12 cellular contexts compared by ENCODE assay signal in the genomic region with DNA sequence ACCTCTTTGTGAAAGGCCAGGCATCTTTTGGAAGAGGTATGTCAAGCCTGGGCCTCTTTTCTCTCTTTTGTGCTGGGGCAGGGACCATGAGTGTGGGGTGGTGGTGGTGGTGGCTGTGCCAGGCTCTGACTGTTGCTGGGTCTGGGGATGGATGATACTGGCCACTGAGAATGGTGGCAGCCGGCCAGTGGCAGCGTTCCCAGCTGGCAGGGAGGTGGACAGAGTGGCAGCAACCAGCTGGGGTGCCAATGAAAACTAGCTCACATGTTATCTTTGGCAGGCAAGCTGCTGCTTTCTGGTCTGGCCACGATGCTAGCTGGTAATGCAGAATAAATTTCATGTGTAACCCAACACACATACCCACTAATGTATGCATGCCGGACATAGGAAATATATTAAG.
DNase-seq lines count a peak whose midpoint lies in the region; ATAC-seq and TF ChIP-seq lines count a peak whose summit lies in the region.
"Had no signal": no experiment of that assay in that cellular context is flagged by ENCODE, and none has a peak within 500 bp of the region (broad histone marks: within the 10 kb centered on the region; RNA-seq: fewer than 3 reads in every experiment).

No MANE protein-coding gene starts in this region.

- TF ChIP-seq CTCF in chondrocyte (IDR thresholded peaks at IDR 0.05) = no peak
- no peak for TF ChIP-seq CTCF in thoracic aorta (IDR thresholded peaks at IDR 0.05)

- H3K27me3 ChIP-seq in thoracic aorta (replicated peaks; ENCODE audit: insufficient read depth) (no peaks in the 10 kb centered on the region), mesenchymal stem cell (ENCODE audit: control insufficient read depth in 1 of 2, insufficient read depth in 1 of 2, low read length in 2 of 2) (peaks cover 0 to 3% of the 10 kb centered on the region in 2 experiments)

- H3K79me1 ChIP-seq in mesenchymal stem cell (replicated peaks; ENCODE audit: low read length, poor library complexity, severe bottlenecking) = no peaks in the 10 kb centered on the region

- no peak overlapping the region for H4K91ac ChIP-seq in mesenchymal stem cell (ENCODE audit: low read length)

- no peaks in the 10 kb centered on the region for H3K9me3 Mint-ChIP-seq in chondrocyte (ENCODE audit: low read depth)
- H3K9me3 Mint-ChIP-seq: CD8-positive, alpha-beta memory T cell had no signal

- H3K9ac ChIP-seq in mesenchymal stem cell (ENCODE audit: low read length) = no peak overlapping the region

- H2AFZ ChIP-seq in mesenchymal stem cell (ENCODE audit: low read depth, low read length) = no peak overlapping the region

- H3K4me1 ChIP-seq in thoracic aorta (ENCODE audit: control insufficient read depth in 1 of 2, low read depth in 2 of 2) (peaks cover 4 to 30% of the 10 kb centered on the region in 2 donors), mesenchymal stem cell (ENCODE audit: control insufficient read depth, insufficient read depth, low read depth, low read length) (no peaks in the 10 kb centered on the region)

- peaks cover 27% of the 10 kb centered on the region for H3K27me3 Mint-ChIP-seq in chondrocyte (ENCODE audit: low read depth)

- H3K4me3 ChIP-seq in thoracic aorta (no peak overlapping the region), mesenchymal stem cell (ENCODE audit: insufficient read depth in 1 of 2, low read depth in 1 of 2, low read length in 2 of 2) (no peak overlapping the region)
- H3K4me3 ChIP-seq: smooth muscle cell had no signal

- H3K36me3 ChIP-seq in thoracic aorta (no peaks in the 10 kb centered on the region), mesenchymal stem cell (ENCODE audit: control insufficient read depth in 1 of 2, insufficient read depth in 2 of 2, low read depth in 1 of 2, low read length in 2 of 2) (no peaks in the 10 kb centered on the region)

- H3K14ac ChIP-seq in mesenchymal stem cell (ENCODE audit: low read length in 2 of 2) = peak overlapping the region in 1 of 2 experiments; percentile 22

- ATAC-seq in thoracic aorta (ENCODE audit: insufficient number of reproducible peaks, low FRiP score, low read depth) (peak; percentile 65), HG02973 (IDR thresholded peaks at IDR 0.05; ENCODE audit: unreplicated experiment) (no peak), HG03095 (IDR thresholded peaks at IDR 0.05; ENCODE audit: unreplicated experiment) (no peak)

- no peaks in the 10 kb centered on the region for H3K9me3 ChIP-seq in thoracic aorta
- H3K9me3 ChIP-seq in mesenchymal stem cell (ENCODE audit: control insufficient read depth, low read length) = no peaks in the 10 kb centered on the region

- H3K27ac Mint-ChIP-seq in chondrocyte (ENCODE audit: unreplicated experiment) = peak overlapping the region; percentile 24
- H3K27ac Mint-ChIP-seq: CD8-positive, alpha-beta memory T cell had no signal

- no peak overlapping the region for H2BK15ac ChIP-seq in mesenchymal stem cell (ENCODE audit: low read depth, poor library complexity, severe bottlenecking)

- no peak overlapping the region for H4K8ac ChIP-seq in mesenchymal stem cell (ENCODE audit: low read length)

- no peak overlapping the region for H3K18ac ChIP-seq in mesenchymal stem cell (ENCODE audit: low read depth in 1 of 2, low read length in 2 of 2)

- no peak overlapping the region for H2BK5ac ChIP-seq in mesenchymal stem cell (ENCODE audit: low read depth, low read length, poor library complexity, severe bottlenecking)

- DNase-seq in NCI-H2196 (lab: John Stamatoyannopoulos, UW; ENCODE audit: unreplicated experiment) (peak; percentile 82), chondrocyte (ENCODE audit: low spot score) (no peak), kidney glomerular epithelial cell (lab: John Stamatoyannopoulos, UW) (peak; percentile 16), thoracic aorta (ENCODE audit: low spot score) (peak; percentile 65), mesenchymal stem cell (no peak)
- DNase-seq: activated CD4-positive, alpha-beta T cell treated with anti-CD3 and anti-CD28 coated beads for 48 hours; activated gamma-delta T cell; CD8-positive, alpha-beta memory T cell; NCI-H524 had no signal

- H3K27ac ChIP-seq in thoracic aorta = no peak overlapping the region
- H3K27ac ChIP-seq in mesenchymal stem cell (ENCODE audit: low read length, poor library complexity, severe bottlenecking) = no peak overlapping the region

- no peak overlapping the region for H3K23ac ChIP-seq in mesenchymal stem cell (ENCODE audit: low read length in 2 of 2)

- H3K4me3 Mint-ChIP-seq in chondrocyte (ENCODE audit: unreplicated experiment) = no peak overlapping the region
- H3K4me3 Mint-ChIP-seq: CD8-positive, alpha-beta memory T cell had no signal

- no peak overlapping the region for H2AK5ac ChIP-seq in mesenchymal stem cell (ENCODE audit: low read length, severe bottlenecking)

- WGBS in mesenchymal stem cell = 69% methylated on average over 2 of the region's 4 CpGs

- H3K4me2 ChIP-seq in mesenchymal stem cell (ENCODE audit: low read length, poor library complexity, severe bottlenecking) = no peak overlapping the region
- H3K4me2 ChIP-seq: smooth muscle cell had no signal

- peaks cover 10% of the 10 kb centered on the region for H3K4me1 Mint-ChIP-seq in chondrocyte (ENCODE audit: low read depth)
- H3K4me1 Mint-ChIP-seq: CD8-positive, alpha-beta memory T cell had no signal

- H3K4ac ChIP-seq in mesenchymal stem cell (ENCODE audit: low read depth in 1 of 2, low read length in 2 of 2) = no peak overlapping the region

- H3K36me3 Mint-ChIP-seq in chondrocyte (ENCODE audit: low read depth) = no peaks in the 10 kb centered on the region
- H3K36me3 Mint-ChIP-seq: CD8-positive, alpha-beta memory T cell had no signal

- H2BK12ac ChIP-seq in mesenchymal stem cell (ENCODE audit: low read length in 2 of 2) = no peak overlapping the region

- no peak overlapping the region for H2BK120ac ChIP-seq in mesenchymal stem cell (ENCODE audit: low read depth, low read length)

Comparison
In these comparisons a context has a peak if more than half of its experiments do, and no peak if none do; other contexts are left out.
1. DNase-seq: peak in NCI-H2196 (single experiment), kidney glomerular epithelial cell (single experiment) and thoracic aorta (single experiment); none in chondrocyte (single experiment) and mesenchymal stem cell (single experiment).